ENCODE assay signal across 12 cellular contexts in genomic region chr14:103543721-103544626, GRCh38. TPM values are rescaled to one million over a fixed set of nuclear protein-coding genes. Genes with fewer than 3 reads are reported as not detected.
DNase-seq lines count a peak whose midpoint lies in the region; ATAC-seq and TF ChIP-seq lines count a peak whose summit lies in the region.
"Had no signal": no experiment of that assay in that cellular context is flagged by ENCODE, and none has a peak within 500 bp of the region (broad histone marks: within the 10 kb centered on the region; RNA-seq: fewer than 3 reads in every experiment).

No MANE protein-coding gene starts in this region.

- H3K27ac ChIP-seq in right lobe of liver (no peak overlapping the region), stomach smooth muscle (ENCODE audit: low read length) (peak overlapping the region; percentile 75)

- no peak overlapping the region for H3K4me3 Mint-ChIP-seq in Caco-2 (ENCODE audit: unreplicated experiment)
- H3K4me3 Mint-ChIP-seq: central memory CD8-positive, alpha-beta T cell; T-helper 17 cell had no signal

- no TSS peak for BruUV-seq in Caco-2 (replicated peaks; lab: Mats Ljungman, UMichigan)

- 32% methylated on average over 3 of the region's 35 CpGs for WGBS in right lobe of liver (ENCODE audit: insufficient coverage, low coverage, low lambda C conversion rate, missing lambda C conversion rate)

- H3K4me1 ChIP-seq in right lobe of liver (no peaks in the 10 kb centered on the region), stomach smooth muscle (ENCODE audit: control insufficient read depth, insufficient read depth, low read length) (peaks cover 88% of the 10 kb centered on the region), Caco-2 (peaks cover 6% of the 10 kb centered on the region)

- TF ChIP-seq EP300 in Ishikawa (IDR thresholded peaks at IDR 0.05; ENCODE audit: borderline replicate concordance): no peak

- no peak for TF ChIP-seq RAD21 in Ishikawa (IDR thresholded peaks at IDR 0.05; ENCODE audit: low read depth)

- H3K36me3 ChIP-seq in right lobe of liver: no peaks in the 10 kb centered on the region
- H3K36me3 ChIP-seq in stomach smooth muscle (ENCODE audit: control insufficient read depth in 2 of 2, insufficient read depth in 2 of 2, low read length in 2 of 2): no peaks in the 10 kb centered on the region
- H3K36me3 ChIP-seq in Caco-2 (ENCODE audit: control insufficient read depth, insufficient read depth, low read length): no peaks in the 10 kb centered on the region

- H3K27ac Mint-ChIP-seq in Caco-2 (ENCODE audit: unreplicated experiment): no peak overlapping the region
- H3K27ac Mint-ChIP-seq: T-helper 17 cell had no signal

- intact Hi-C loops in right lobe of liver (cut with DNase I): loop anchor here in 1 of 2 donors (10.0 kb wide), 1 partner anchor 49 kb away; no protein-coding TSS in a partner anchor
- intact Hi-C loops in Caco-2 (cut with micrococcal nuclease; ENCODE audit: unreplicated experiment): no loop called here

- H3K9me3 ChIP-seq in right lobe of liver: no peaks in the 10 kb centered on the region
- no peaks in the 10 kb centered on the region for H3K9me3 ChIP-seq in stomach smooth muscle (ENCODE audit: control insufficient read depth in 2 of 2, low read length in 2 of 2)
- no peaks in the 10 kb centered on the region for H3K9me3 ChIP-seq in Caco-2

- H3K4me3 ChIP-seq in right lobe of liver: no peak overlapping the region
- H3K4me3 ChIP-seq in stomach smooth muscle (ENCODE audit: low read length in 2 of 2): peak overlapping the region; percentile 25 to 35
- H3K4me3 ChIP-seq in Caco-2 (ENCODE audit: low read depth, low read length): no peak overlapping the region
- H3K4me3 ChIP-seq: skin epidermis had no signal

- H3K27me3 ChIP-seq in right lobe of liver (no peaks in the 10 kb centered on the region), stomach smooth muscle (ENCODE audit: control insufficient read depth in 1 of 2, insufficient read depth in 2 of 2, low read length in 2 of 2) (no peaks in the 10 kb centered on the region), Caco-2 (replicated peaks; ENCODE audit: control insufficient read depth, insufficient read depth, low read length) (no peaks in the 10 kb centered on the region)

- H3K27me3 Mint-ChIP-seq in Caco-2 (ENCODE audit: insufficient read depth, unreplicated experiment): no peaks in the 10 kb centered on the region
- H3K27me3 Mint-ChIP-seq: central memory CD8-positive, alpha-beta T cell; T-helper 17 cell had no signal

- peaks cover 11% of the 10 kb centered on the region for H3K36me3 Mint-ChIP-seq in Caco-2 (ENCODE audit: insufficient read depth, unreplicated experiment)

- TF ChIP-seq CTCF in right lobe of liver (IDR thresholded peaks at IDR 0.05) (no peak), Caco-2 (IDR thresholded peaks at IDR 0.05; ENCODE audit: insufficient read depth in 1 of 2, low read depth in 1 of 2, low read length in 1 of 2, severe bottlenecking in 1 of 2, unreplicated experiment in 1 of 2) (no peak)

- ATAC-seq in right lobe of liver: peak in 2 of 4 donors; percentile 8 to 31
- ATAC-seq: T-helper 17 cell had no signal

- TF ChIP-seq POLR2A in right lobe of liver (IDR thresholded peaks at IDR 0.05): no peak

- POLR2A ChIA-PET in Caco-2 (lab: Charles Lee): interaction anchor here (0.7 kb wide), 1 partner anchor 22 kb away, joined by 3 read pairs; the partner anchor contains the start of gene CKB

- H3K4me1 Mint-ChIP-seq in Caco-2 (ENCODE audit: low read depth, unreplicated experiment): no peaks in the 10 kb centered on the region

- CTCF ChIA-PET in Caco-2 (lab: Charles Lee): interaction anchor here (2.7 to 3.6 kb wide), 2 partner anchors 25 to 26 kb away, joined by 13 to 49 read pairs; no protein-coding TSS in a partner anchor

- H3K9me3 Mint-ChIP-seq in Caco-2 (ENCODE audit: unreplicated experiment): no peaks in the 10 kb centered on the region
- H3K9me3 Mint-ChIP-seq: central memory CD8-positive, alpha-beta T cell had no signal

- DNase-seq in cerebellar nuclear complex (lab: John Stamatoyannopoulos, UW): peak; percentile 13 to 69
- peak in 2 of 3 donors; percentile 40 to 67 for DNase-seq in right lobe of liver
- DNase-seq in CD1c-positive myeloid dendritic cell (ENCODE audit: extremely low spot score): no peak
- no peak for DNase-seq in ecto neural progenitor cell (ENCODE audit: low spot score)
- DNase-seq in effector CD4-positive, alpha-beta T cell: no peak
- DNase-seq in Caco-2: no peak
- DNase-seq: NCI-H510A treated with DMSO at 0.1 percent for 48 hours, T-helper 17 cell had no signal

- no peak overlapping the region for H3K9ac ChIP-seq in stomach smooth muscle (ENCODE audit: low read length in 2 of 2)

TF ChIP-seq in Ishikawa, 13 proteins besides CTCF, POLR2A, EP300 and RAD21:
- TF ChIP-seq FOXM1 (IDR thresholded peaks at IDR 0.05; ENCODE audit: borderline replicate concordance, low read depth) (no peak), TAF1 (IDR thresholded peaks at IDR 0.05; ENCODE audit: low read depth) (no peak), USF1 (IDR thresholded peaks at IDR 0.05) (peak; percentile 30; the same call in 1 of the 2 replicates), MAX (IDR thresholded peaks at IDR 0.05) (peak; percentile 55)

RNA-seq across cellular contexts. Expression of gene TRMT61A, which starts 15.0 kb away (rescaled TPM):
- total RNA-seq in right lobe of liver (10 to 100 TPM in 2 of 6 experiments, 1 to 10 TPM in 4; 3.8 to 12.1 (median 4.8) TPM), Caco-2 (2022) (20.8 and 22.3 TPM in 2 replicates)

RNA-seq across cellular contexts. Expression of gene BAG5, which starts 18.5 kb away (rescaled TPM):
- 10 to 100 TPM in 4 of 6 experiments, 1 to 10 TPM in 2; 6.5 to 11.4 (median 10.9) TPM for total RNA-seq in right lobe of liver
- 28.9 and 31.6 TPM in 2 replicates for total RNA-seq in Caco-2 (2022)

RNA-seq across cellular contexts. Expression of gene COA8, which starts 18.8 kb away (rescaled TPM):
- 10 to 100 TPM in 5 of 6 experiments, 1 to 10 TPM in 1; 7.5 to 17.7 (median 14.9) TPM for total RNA-seq in right lobe of liver
- total RNA-seq in Caco-2 (2022): 40.6 and 50.7 TPM in 2 replicates

RNA-seq across cellular contexts. Expression of gene CKB, which starts 21.3 kb away (rescaled TPM):
- 10 to 100 TPM in 2 of 6 experiments, 1 to 10 TPM in 4; 3.6 to 57.1 (median 6.7) TPM for total RNA-seq in right lobe of liver
- total RNA-seq in Caco-2 (2022): 611 and 645 TPM in 2 replicates

Comparison
In these comparisons a context has a peak if more than half of its experiments do, and no peak if none do; other contexts are left out.
1. DNase-seq: peak in cerebellar nuclear complex (2 of 2) and right lobe of liver (2 of 3); none in CD1c-positive myeloid dendritic cell (single experiment), ecto neural progenitor cell (single experiment), effector CD4-positive, alpha-beta T cell (single experiment) and Caco-2 (0 of 2).
2. H3K4me3 ChIP-seq: peak in stomach smooth muscle (2 of 2); none in right lobe of liver (0 of 3) and Caco-2 (single experiment).